ENCODE assay signal across 10 cellular contexts in the genomic region with DNA sequence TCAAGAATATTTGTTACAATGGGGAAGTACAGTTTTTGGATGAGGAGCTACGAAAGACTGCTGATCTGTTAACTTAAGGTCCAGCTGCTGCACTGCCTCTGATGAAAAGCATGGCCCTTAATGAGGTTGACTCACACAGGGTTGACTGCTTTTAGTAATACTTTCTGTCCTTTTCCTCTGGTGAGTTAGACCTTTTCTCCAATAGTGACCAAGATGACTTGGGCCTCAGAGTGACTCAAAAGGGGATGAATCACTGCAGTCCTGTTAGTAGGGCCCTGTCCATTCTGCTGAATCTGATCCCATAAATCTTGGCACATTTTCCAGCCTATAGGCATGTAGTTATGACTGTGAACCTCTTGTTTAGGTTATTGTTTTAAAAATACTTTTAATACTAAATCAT. TPM values are rescaled to one million over a fixed set of nuclear protein-coding genes. Genes with fewer than 3 reads are reported as not detected.
DNase-seq lines count a peak whose midpoint lies in the region; ATAC-seq, FAIRE-seq and TF ChIP-seq lines count a peak whose summit lies in the region.
"Had no signal": no experiment of that assay in that cellular context is flagged by ENCODE, and none has a peak within 500 bp of the region (broad histone marks: within the 10 kb centered on the region; RNA-seq: fewer than 3 reads in every experiment).

No MANE protein-coding gene starts in this region.

- H3K4me1 Mint-ChIP-seq in brain = peaks cover 58% of the 10 kb centered on the region
- H3K4me1 Mint-ChIP-seq in mesothelial cell of epicardium = peaks cover 59% of the 10 kb centered on the region
- peaks cover 13% of the 10 kb centered on the region for H3K4me1 Mint-ChIP-seq in endodermal cell

- H3K4me1 ChIP-seq in A549 (peaks cover 34% of the 10 kb centered on the region), endodermal cell (ENCODE audit: control insufficient read depth, insufficient read depth, low read length) (no peaks in the 10 kb centered on the region), spleen (peaks cover 0 to 40% (median 25%) of the 10 kb centered on the region in 6 donors)

- H3K27ac ChIP-seq in A549 = no peak overlapping the region
- no peak overlapping the region for H3K27ac ChIP-seq in endodermal cell (ENCODE audit: low read depth, low read length)
- no peak overlapping the region for H3K27ac ChIP-seq in spleen
- H3K27ac ChIP-seq: esophagus squamous epithelium had no signal

- H3K27me3 Mint-ChIP-seq in brain = peaks cover 8% of the 10 kb centered on the region
- no peaks in the 10 kb centered on the region for H3K27me3 Mint-ChIP-seq in mesothelial cell of epicardium (ENCODE audit: low read depth)
- peaks cover 1% of the 10 kb centered on the region for H3K27me3 Mint-ChIP-seq in endodermal cell (ENCODE audit: insufficient read depth)

- FAIRE-seq in A549 (lab: Jason Lieb, UNC) = no peak

- peak overlapping the region in 1 of 5 experiments; percentile 80 for H3K27ac Mint-ChIP-seq in brain
- H3K27ac Mint-ChIP-seq in mesothelial cell of epicardium = peak overlapping the region; percentile 77
- no peak overlapping the region for H3K27ac Mint-ChIP-seq in endodermal cell

- TF ChIP-seq CTCF in A549 (IDR thresholded peaks at IDR 0.05) (no peak), brain (conservative IDR thresholded peaks at IDR 0.05) (no peak), mesothelial cell of epicardium (IDR thresholded peaks at IDR 0.05; ENCODE audit: unreplicated experiment) (no peak), endodermal cell (conservative IDR thresholded peaks at IDR 0.05) (no peak), spleen (IDR thresholded peaks at IDR 0.05 in 8 of 11, conservative IDR thresholded peaks at IDR 0.05 in 3 of 11) (no peak)

- H3K4me3 ChIP-seq in A549 (no peak overlapping the region), endodermal cell (ENCODE audit: low read length) (no peak overlapping the region), spleen (no peak overlapping the region)
- H3K4me3 ChIP-seq: esophagus squamous epithelium had no signal

- no peak for TF ChIP-seq EP300 in A549 (IDR thresholded peaks at IDR 0.05)

- POLR2A ChIA-PET in A549 (lab: Yijun Ruan, JAX) = no interaction called here

- H3K9me3 Mint-ChIP-seq in brain (no peaks in the 10 kb centered on the region), mesothelial cell of epicardium (no peaks in the 10 kb centered on the region), endodermal cell (no peaks in the 10 kb centered on the region)

- no peaks in the 10 kb centered on the region for H3K36me3 Mint-ChIP-seq in brain
- H3K36me3 Mint-ChIP-seq in mesothelial cell of epicardium = no peaks in the 10 kb centered on the region
- H3K36me3 Mint-ChIP-seq in endodermal cell (ENCODE audit: low read depth) = no peaks in the 10 kb centered on the region

- TF ChIP-seq POLR2A in A549 (IDR thresholded peaks at IDR 0.05; ENCODE audit: low read length) (no peak), spleen (IDR thresholded peaks at IDR 0.05) (no peak)

- peak overlapping the region; percentile 34 to 98 (median 64) for H3K4me3 Mint-ChIP-seq in brain
- H3K4me3 Mint-ChIP-seq in mesothelial cell of epicardium = peak overlapping the region; percentile 92
- H3K4me3 Mint-ChIP-seq in endodermal cell = no peak overlapping the region

- H3K9me3 ChIP-seq in A549 = no peaks in the 10 kb centered on the region
- H3K9me3 ChIP-seq in endodermal cell (ENCODE audit: control insufficient read depth, low read length) = no peaks in the 10 kb centered on the region
- H3K9me3 ChIP-seq in spleen = no peaks in the 10 kb centered on the region
- H3K9me3 ChIP-seq: esophagus squamous epithelium had no signal

- DNase-seq in A549 (ENCODE audit: low read depth in 1 of 2, low spot score in 1 of 2) = peak; percentile 41 to 51
- peak; percentile 30 for DNase-seq in HT-29 (ENCODE audit: low spot score)
- no peak for DNase-seq in mesothelial cell of epicardium (ENCODE audit: low spot score in 2 of 2, unreplicated experiment in 2 of 2)
- DNase-seq in DMS79 treated with DMSO at 0.1 percent for 48 hours (lab: John Stamatoyannopoulos, UW) = no peak
- DNase-seq in endodermal cell = no peak
- DNase-seq in spleen = no peak
- DNase-seq: esophagus squamous epithelium had no signal

- H3K27me3 ChIP-seq in endodermal cell (ENCODE audit: control insufficient read depth, insufficient read depth, low read length, poor library complexity, severe bottlenecking) (peaks cover 6% of the 10 kb centered on the region), spleen (replicated peaks in 1 of 7) (no peaks in the 10 kb centered on the region)
- H3K27me3 ChIP-seq: esophagus squamous epithelium had no signal

- H3K9ac ChIP-seq in endodermal cell (ENCODE audit: extremely low read depth, low read length, poor library complexity, severe bottlenecking) = no peak overlapping the region

- TF ChIP-seq RAD21 in A549 (conservative IDR thresholded peaks at IDR 0.05 in 1 of 2, IDR thresholded peaks at IDR 0.05 in 1 of 2) = no peak

- peak overlapping the region; percentile 11; the same call in 2 of the 3 replicates for H3K4me2 ChIP-seq in A549

- CTCF ChIA-PET in A549 (lab: Yijun Ruan, JAX) = no interaction called here

- WGBS in A549 (ENCODE audit: missing lambda C conversion rate) = 77% methylated on average over 1 of the region's 1 CpG
- WGBS in endodermal cell (ENCODE audit: insufficient coverage in 1 of 2, insufficient read length in 1 of 2), 2 experiments = 94 to 100% methylated on average over 1 of the region's 1 CpG
- 55 to 73% (median 70%) methylated on average over 1 of the region's 1 CpG for WGBS in spleen, 5 donors

- peak; percentile 6 to 14; a peak in 3 of 6 replicates for ATAC-seq in A549
- no peak for ATAC-seq in GM19351 (IDR thresholded peaks at IDR 0.05; ENCODE audit: unreplicated experiment)
- ATAC-seq: activated CD4-positive, CD25-positive, alpha-beta regulatory T cell treated with anti-CD3 and anti-CD28 coated beads, Interleukin-2, amount 50 U/mL, for 24 hours had no signal

- intact Hi-C loops in spleen (cut with DNase I; ENCODE audit: low total_unique reads) = no loop called here

- no peaks in the 10 kb centered on the region for H3K36me3 ChIP-seq in endodermal cell (ENCODE audit: control insufficient read depth, insufficient read depth, low read length)
- H3K36me3 ChIP-seq in spleen = no peaks in the 10 kb centered on the region
- H3K36me3 ChIP-seq: esophagus squamous epithelium had no signal

TF ChIP-seq in A549, 52 proteins besides CTCF, POLR2A, EP300 and RAD21:
- no peak for TF ChIP-seq RCOR1 (IDR thresholded peaks at IDR 0.05; ENCODE audit: low read depth, low read length)
- TF ChIP-seq FOSL2 (IDR thresholded peaks at IDR 0.05) = 0 out of 2 replicates have a peak, but pooled peaks have one; percentile 48
- TF ChIP-seq FOSL2 (CRISPR knock-in tag; IDR thresholded peaks at IDR 0.05) = peak; percentile 15; the same call in 1 of the 2 replicates
- TF ChIP-seq FOXS1 (CRISPR knock-in tag; IDR thresholded peaks at IDR 0.05) = no peak
- no peak for TF ChIP-seq RFX5 (IDR thresholded peaks at IDR 0.05)
- 0 out of 2 replicates have a peak, but pooled peaks have one; percentile 14 for TF ChIP-seq JUNB (IDR thresholded peaks at IDR 0.05)
- peak; percentile 38 for TF ChIP-seq MAFK (IDR thresholded peaks at IDR 0.05; ENCODE audit: partially characterized antibody)

RNA-seq across cellular contexts. Expression of a gene that starts 2.7 kb away (rescaled TPM):
- polyA plus RNA-seq in A549 (2011; rRNA removed) (5.1 and 7.2 TPM in 2 replicates), A549 (2017; fragmentation: RNase III; extraction: RNeasy Plus Mini Kit Qiagen cat#74134 plus additional on column Dnase treatment) (0.96 to 1.2 TPM (median 1.1 TPM) in 3 replicates), brain (ENCODE audit: insufficient read depth, low read depth, low replicate concordance) (2.9 TPM), spleen (1 to 10 TPM; 1.5 to 1.9 (median 1.8) TPM)
- 1.1 TPM in 2 replicates for polyA plus RNA-seq in A549 (2012; cell fraction: cytosol; rRNA removed)
- 2.0 and 2.2 TPM in 2 replicates for polyA plus RNA-seq in A549 (2012; cell fraction: nucleus; rRNA removed)
- 13.3 and 16.9 TPM in 2 replicates for polyA minus RNA-seq in A549 (2011; rRNA and poly(A)+ RNA removed)
- total RNA-seq in HT-29 (2014; rRNA removed; shearing (Covaris generic)) = 0.52 and 2.0 TPM in 2 replicates
- total RNA-seq in mesothelial cell of epicardium (84.5 to 91.7 TPM (median 89.8 TPM) in 3 replicates), endodermal cell (1 to 10 TPM; 6.1 to 7.5 TPM), spleen (10 to 100 TPM in 3 of 7 donors, 1 to 10 TPM in 4; 4.4 to 14.3 (median 8.3) TPM)
- 12.1 TPM for polyA plus RNA-seq in endodermal cell (2013, experiment 1 of 2)
- polyA plus RNA-seq in endodermal cell (2013, experiment 2 of 2) = 11.1 TPM

Comparison
In these comparisons a context has a peak if more than half of its experiments do, and no peak if none do; other contexts are left out.
1. DNase-seq: peak in A549 (2 of 2) and HT-29 (single experiment); none in mesothelial cell of epicardium (0 of 2), DMS79 treated with DMSO at 0.1 percent for 48 hours (single experiment), endodermal cell (single experiment) and spleen (single experiment).